In genomic region chr5:51691538-51691937, GRCh38 we compare ENCODE assay signal across 23 cellular contexts.
"Had no signal": no experiment of that assay in that cellular context is flagged by ENCODE, and none has a peak within 500 bp of the region (broad histone marks: within the 10 kb centered on the region; RNA-seq: fewer than 3 reads in every experiment).

No MANE protein-coding gene starts in this region.

- DNase-seq: Kasumi-1, MV-4-11, NCI-H1048, NCI-H1105, NCI-H1417, NCI-H1436 treated with DMSO at 0.1 percent for 48 hours, NCI-H1694, NCI-H187 treated with DMSO at 0.1 percent for 48 hours, NCI-H2029 treated with DMSO at 0.1 percent for 48 hours, NCI-H2107, NCI-H2171 treated with DMSO at 0.1 percent for 48 hours, NCI-H345, NCI-H446 treated with DMSO at 0.1 percent for 48 hours, NCI-H510A treated with DMSO at 0.1 percent for 48 hours, NCI-H526, SHP77 treated with DMSO at 0.1 percent for 48 hours, SW 1271, T-cell had no signal

- FAIRE-seq: HTR-8/SVneo, K562 had no signal

- H3K27ac ChIP-seq: KMS-11 had no signal

- ATAC-seq: K562, Panc1, Right ventricle myocardium inferior, T-cell had no signal

- H3K4me2 ChIP-seq: KMS-11 had no signal

- H3K9ac ChIP-seq: KMS-11 had no signal

- H3K4me3 ChIP-seq: K562 had no signal
